In the genomic region with DNA sequence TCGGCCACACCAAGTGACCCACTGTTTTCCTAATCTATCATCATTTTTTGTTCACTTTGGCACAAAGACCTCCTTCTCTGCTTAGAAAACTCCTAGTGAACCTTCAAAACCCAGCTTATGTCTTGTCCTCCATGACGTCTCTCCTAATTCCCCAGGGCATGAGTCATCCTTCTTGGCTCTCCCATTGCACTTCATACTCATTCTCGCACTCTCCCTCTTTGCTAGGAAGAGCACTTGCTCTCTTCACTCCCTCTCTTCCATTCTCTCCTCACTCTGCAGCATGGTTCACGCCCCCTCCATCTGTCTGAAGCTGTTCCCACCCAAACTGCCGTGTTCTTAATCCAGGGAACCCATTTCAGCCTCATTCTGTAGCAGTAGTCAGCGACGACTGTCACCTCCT, we compare ENCODE assay signal across 15 cellular contexts.
DNase-seq lines count a peak whose midpoint lies in the region; ATAC-seq, FAIRE-seq and TF ChIP-seq lines count a peak whose summit lies in the region.
"Had no signal": no experiment of that assay in that cellular context is flagged by ENCODE, and none has a peak within 500 bp of the region (broad histone marks: within the 10 kb centered on the region; RNA-seq: fewer than 3 reads in every experiment).

No MANE protein-coding gene starts in this region.

- H3K79me2 ChIP-seq in K562 (ENCODE audit: control insufficient read depth, insufficient read depth, low read length) = no peaks in the 10 kb centered on the region

- H3K27me3 Mint-ChIP-seq in activated naive CD4-positive, alpha-beta T cell treated with anti-CD3 and anti-CD28 coated beads, Interleukin-2, amount 10 ng/mL, durations not matched to agents 7 days and 5 days = peaks cover 10% of the 10 kb centered on the region
- H3K27me3 Mint-ChIP-seq in progenitor cell of endocrine pancreas = no peaks in the 10 kb centered on the region
- H3K27me3 Mint-ChIP-seq: CD4-positive, CD25-positive, alpha-beta regulatory T cell had no signal

- no peak for TF ChIP-seq RAD21 in K562 (CRISPR knock-in tag; conservative IDR thresholded peaks at IDR 0.05 in 1 of 2, IDR thresholded peaks at IDR 0.05 in 1 of 2)

- 0% methylated on average over 6 of the region's 7 CpGs for WGBS in K562 (ENCODE audit: insufficient coverage, low coverage, missing lambda C conversion rate)
- WGBS in stomach, 5 donors = 81 to 89% (median 86%) methylated on average over 7 of the region's 7 CpGs

- POLR2A ChIA-PET in A673 (lab: Charles Lee; ENCODE audit: low non-redundant PET) = no interaction called here
- POLR2A ChIA-PET in K562 (lab: Yijun Ruan, JAX) = interaction anchor here (0.6 kb wide), 1 partner anchor 20 kb away, joined by 3 read pairs; no protein-coding TSS in a partner anchor

- CTCF ChIA-PET in A673 (lab: Charles Lee) = no interaction called here
- CTCF ChIA-PET in K562 (lab: Yijun Ruan, JAX; ENCODE audit: low intra/inter-chr PET ratio) = no interaction called here
- CTCF ChIA-PET in activated naive CD4-positive, alpha-beta T cell treated with anti-CD3 and anti-CD28 coated beads, Interleukin-2, amount 10 ng/mL, durations not matched to agents 7 days and 5 days (lab: Charles Lee) = no interaction called here

- H3K4me1 ChIP-seq in A673 (ENCODE audit: insufficient read depth, low read length, poor library complexity, severe bottlenecking) (no peaks in the 10 kb centered on the region), K562 (replicated peaks in 1 of 2; ENCODE audit: control insufficient read depth in 2 of 2, insufficient read depth in 2 of 2, low read length in 2 of 2) (no peaks in the 10 kb centered on the region), stomach (no peaks in the 10 kb centered on the region)

- BruUV-seq in A673 (replicated peaks; lab: Mats Ljungman, UMichigan) (no TSS peak), K562 (replicated peaks; lab: Mats Ljungman, UMichigan) (no TSS peak)

- no peaks in the 10 kb centered on the region for H3K4me1 Mint-ChIP-seq in activated naive CD4-positive, alpha-beta T cell treated with anti-CD3 and anti-CD28 coated beads, Interleukin-2, amount 10 ng/mL, durations not matched to agents 7 days and 5 days
- H3K4me1 Mint-ChIP-seq in progenitor cell of endocrine pancreas (ENCODE audit: low read depth) = no peaks in the 10 kb centered on the region
- H3K4me1 Mint-ChIP-seq: CD4-positive, CD25-positive, alpha-beta regulatory T cell had no signal

- H3K4me3 ChIP-seq in A673 (ENCODE audit: low read depth, low read length, poor library complexity, severe bottlenecking) (no peak overlapping the region), K562 (no peak overlapping the region), fibroblast of the aortic adventitia (ENCODE audit: low read depth, low read length) (no peak overlapping the region), stomach (no peak overlapping the region)

- no peak overlapping the region for H3K27ac ChIP-seq in A673 (ENCODE audit: low read depth, low read length, poor library complexity, severe bottlenecking)
- H3K27ac ChIP-seq in K562 (ENCODE audit: extremely low read depth, low read depth, low read length) = no peak overlapping the region
- H3K27ac ChIP-seq in stomach = no peak overlapping the region

- no peak overlapping the region for H3K9ac ChIP-seq in K562 (ENCODE audit: insufficient read depth in 1 of 2, low read depth in 2 of 2, low read length in 2 of 2)

- H3K27ac Mint-ChIP-seq in activated naive CD4-positive, alpha-beta T cell treated with anti-CD3 and anti-CD28 coated beads, Interleukin-2, amount 10 ng/mL, durations not matched to agents 7 days and 5 days = no peak overlapping the region
- no peak overlapping the region for H3K27ac Mint-ChIP-seq in progenitor cell of endocrine pancreas

- TF ChIP-seq EP300 in K562 (IDR thresholded peaks at IDR 0.05; ENCODE audit: low read length) (no peak), stomach (IDR thresholded peaks at IDR 0.05) (no peak)

- TF ChIP-seq POLR2A in K562 (conservative IDR thresholded peaks at IDR 0.05) = no peak
- no peak for TF ChIP-seq POLR2A in stomach (IDR thresholded peaks at IDR 0.05)

- intact Hi-C loops in A673 (cut with micrococcal nuclease; ENCODE audit: unreplicated experiment) = no loop called here
- intact Hi-C loops in K562 (cut with micrococcal nuclease) = loop anchor here (5.0 kb wide), 1 partner anchor 56 kb away; no protein-coding TSS in a partner anchor
- intact Hi-C loops in stomach (cut with DNase I; ENCODE audit: low total_unique reads) = no loop called here

- H3K4me2 ChIP-seq in K562 (ENCODE audit: insufficient read depth, low read length) = no peak overlapping the region

- no peaks in the 10 kb centered on the region for H4K20me1 ChIP-seq in K562 (replicated peaks; ENCODE audit: control insufficient read depth, insufficient read depth, low read length)

- no peaks in the 10 kb centered on the region for H3K36me3 Mint-ChIP-seq in activated naive CD4-positive, alpha-beta T cell treated with anti-CD3 and anti-CD28 coated beads, Interleukin-2, amount 10 ng/mL, durations not matched to agents 7 days and 5 days
- H3K36me3 Mint-ChIP-seq in progenitor cell of endocrine pancreas (ENCODE audit: insufficient read depth) = peaks cover 15% of the 10 kb centered on the region
- H3K36me3 Mint-ChIP-seq: CD4-positive, CD25-positive, alpha-beta regulatory T cell had no signal

- H3K9me1 ChIP-seq in K562 (ENCODE audit: control insufficient read depth, insufficient read depth, low read length) = no peaks in the 10 kb centered on the region

- FAIRE-seq in K562 (lab: Jason Lieb, UNC) = no peak

- H3K27me3 ChIP-seq in A673 (replicated peaks; ENCODE audit: insufficient read depth, low read depth, low read length, poor library complexity) (no peaks in the 10 kb centered on the region), K562 (ENCODE audit: control insufficient read depth in 2 of 2, insufficient read depth in 2 of 2, low read length in 2 of 2) (0 out of 5 replicates have a peak, but pooled peaks cover 0 to 8% of the 10 kb centered on the region in 2 experiments), stomach (no peaks in the 10 kb centered on the region)

- H3K4me3 Mint-ChIP-seq in activated naive CD4-positive, alpha-beta T cell treated with anti-CD3 and anti-CD28 coated beads, Interleukin-2, amount 10 ng/mL, durations not matched to agents 7 days and 5 days = no peak overlapping the region
- H3K4me3 Mint-ChIP-seq in progenitor cell of endocrine pancreas (ENCODE audit: low read depth) = no peak overlapping the region
- H3K4me3 Mint-ChIP-seq: CD4-positive, CD25-positive, alpha-beta regulatory T cell had no signal

- in situ Hi-C loops in K562 (cut with MboI) = no loop called here

- peak; percentile 18 for DNase-seq in A673 (ENCODE audit: low spot score)
- DNase-seq in HT1080 (ENCODE audit: low read depth) = peak; percentile 72
- DNase-seq in K562 (ENCODE audit: extremely low read depth in 1 of 4, low spot score in 3 of 4) = no peak
- peak; percentile 3 for DNase-seq in fibroblast of the aortic adventitia (ENCODE audit: low read depth)
- DNase-seq in activated naive CD4-positive, alpha-beta T cell treated with anti-CD3 and anti-CD28 coated beads, Interleukin-2, amount 10 ng/mL, durations not matched to agents 7 days and 5 days = no peak
- DNase-seq in progenitor cell of endocrine pancreas (ENCODE audit: low spot score, unreplicated experiment) = no peak
- DNase-seq in stomach = no peak
- DNase-seq: Calu3; CD4-positive, CD25-positive, alpha-beta regulatory T cell; DND-41; Kasumi-1; NCI-H1048; NCI-H1694; NCI-H446; NCI-H774 had no signal

- TF ChIP-seq CTCF in A673 (conservative IDR thresholded peaks at IDR 0.05; ENCODE audit: low read depth, low read length) (no peak), K562 (IDR thresholded peaks at IDR 0.05 in 2 of 3, conservative IDR thresholded peaks at IDR 0.05 in 1 of 3; ENCODE audit: insufficient read depth in 2 of 3, low read depth in 1 of 3, low read length in 3 of 3) (no peak), fibroblast of the aortic adventitia (IDR thresholded peaks at IDR 0.05; ENCODE audit: insufficient read depth, low read length) (no peak), progenitor cell of endocrine pancreas (IDR thresholded peaks at IDR 0.05; ENCODE audit: unreplicated experiment) (no peak), stomach (IDR thresholded peaks at IDR 0.05) (no peak)

- ATAC-seq in K562 = no peak

- H3K36me3 ChIP-seq in A673 (ENCODE audit: insufficient read depth, low read length, poor library complexity, severe bottlenecking) (no peaks in the 10 kb centered on the region), K562 (ENCODE audit: control insufficient read depth, insufficient read depth, low read length) (no peaks in the 10 kb centered on the region), stomach (peaks cover 0 to 10% (median 0%) of the 10 kb centered on the region in 4 donors)

- H2AFZ ChIP-seq in K562 (ENCODE audit: low read depth, low read length) = no peak overlapping the region

- H3K9me3 ChIP-seq in A673 (ENCODE audit: low read depth, low read length, poor library complexity, severe bottlenecking) (no peaks in the 10 kb centered on the region), K562 (replicated peaks; ENCODE audit: control insufficient read depth, insufficient read depth, low read depth, low read length) (no peaks in the 10 kb centered on the region), stomach (peaks cover 0 to 5% (median 2%) of the 10 kb centered on the region in 4 donors)

- H3K9me3 Mint-ChIP-seq in activated naive CD4-positive, alpha-beta T cell treated with anti-CD3 and anti-CD28 coated beads, Interleukin-2, amount 10 ng/mL, durations not matched to agents 7 days and 5 days = no peaks in the 10 kb centered on the region
- peaks cover 4% of the 10 kb centered on the region for H3K9me3 Mint-ChIP-seq in progenitor cell of endocrine pancreas (ENCODE audit: low read depth)

TF ChIP-seq in K562, 482 proteins besides CTCF, POLR2A, EP300 and RAD21:
- TF ChIP-seq ZNF79 (CRISPR knock-in tag; IDR thresholded peaks at IDR 0.05; ENCODE audit: low read depth) = no peak
- TF ChIP-seq ATF3 (IDR thresholded peaks at IDR 0.05) = peak; percentile 36
- no peak for TF ChIP-seq ATF3 (CRISPR knock-in tag; conservative IDR thresholded peaks at IDR 0.05)
- TF ChIP-seq XRCC4 (IDR thresholded peaks at IDR 0.05; ENCODE audit: extremely low read depth, insufficient read depth, insufficient read length) = no peak

Comparison
In these comparisons a context has a peak if more than half of its experiments do, and no peak if none do; other contexts are left out.
1. DNase-seq: peak in A673 (single experiment), HT1080 (single experiment) and fibroblast of the aortic adventitia (single experiment); none in K562 (0 of 4), activated naive CD4-positive, alpha-beta T cell treated with anti-CD3 and anti-CD28 coated beads, Interleukin-2, amount 10 ng/mL, durations not matched to agents 7 days and 5 days (single experiment), progenitor cell of endocrine pancreas (single experiment) and stomach (single experiment).